In genomic region chr3:16460273-16460672, GRCh38 we compare ENCODE assay signal across 17 cellular contexts. TPM values are rescaled to one million over a fixed set of nuclear protein-coding genes. Genes with fewer than 3 reads are reported as not detected.
DNase-seq lines count a peak whose midpoint lies in the region; ATAC-seq, FAIRE-seq and TF ChIP-seq lines count a peak whose summit lies in the region.
"Had no signal": no experiment of that assay in that cellular context is flagged by ENCODE, and none has a peak within 500 bp of the region (broad histone marks: within the 10 kb centered on the region; RNA-seq: fewer than 3 reads in every experiment).

No MANE protein-coding gene starts in this region.

- H3K4me1 Mint-ChIP-seq in glutamatergic neuron (ENCODE audit: low read depth, unreplicated experiment), result peaks cover 15% of the 10 kb centered on the region

- no peaks in the 10 kb centered on the region for H3K36me3 Mint-ChIP-seq in glutamatergic neuron (ENCODE audit: unreplicated experiment)

- H3K36me3 ChIP-seq in HepG2 (replicated peaks in 1 of 2; ENCODE audit: control insufficient read depth in 1 of 2, insufficient read depth in 2 of 2, low read length in 2 of 2) (no peaks in the 10 kb centered on the region), right lobe of liver (no peaks in the 10 kb centered on the region), upper lobe of right lung (no peaks in the 10 kb centered on the region), adrenal gland (replicated peaks in 1 of 2) (no peaks in the 10 kb centered on the region)
- H3K36me3 ChIP-seq: BE2C, HAP-1 had no signal

- no peaks in the 10 kb centered on the region for H4K20me1 ChIP-seq in HepG2 (ENCODE audit: insufficient read depth, low read length)

- H3K4me1 ChIP-seq in HepG2 (ENCODE audit: insufficient read depth, low read length) (no peaks in the 10 kb centered on the region), right lobe of liver (no peaks in the 10 kb centered on the region), upper lobe of right lung (peaks cover 22% of the 10 kb centered on the region), adrenal gland (replicated peaks in 1 of 2) (no peaks in the 10 kb centered on the region)

- FAIRE-seq in HepG2 (lab: Jason Lieb, UNC), result no peak
- FAIRE-seq: A549, GM19239, H1 had no signal

- TF ChIP-seq EP300 in HepG2 (IDR thresholded peaks at IDR 0.05; ENCODE audit: low read depth in 2 of 2, low read length in 2 of 2) (no peak), HepG2 (CRISPR knock-in tag; IDR thresholded peaks at IDR 0.05; ENCODE audit: borderline replicate concordance) (no peak)

- H3K4me3 Mint-ChIP-seq in glutamatergic neuron (ENCODE audit: unreplicated experiment), result no peak overlapping the region
- H3K4me3 Mint-ChIP-seq: CD4-positive, alpha-beta memory T cell had no signal

- TF ChIP-seq RAD21 in HepG2 (CRISPR knock-in tag; IDR thresholded peaks at IDR 0.05), result no peak

- TF ChIP-seq CTCF in HepG2 (CRISPR knock-in tag; IDR thresholded peaks at IDR 0.05) (no peak), right lobe of liver (IDR thresholded peaks at IDR 0.05) (no peak), glutamatergic neuron (IDR thresholded peaks at IDR 0.05; ENCODE audit: partially characterized antibody, unreplicated experiment) (no peak), upper lobe of right lung (IDR thresholded peaks at IDR 0.05) (no peak), adrenal gland (IDR thresholded peaks at IDR 0.05) (no peak)

- H3K9me3 ChIP-seq in HepG2 (ENCODE audit: low read length), result no peaks in the 10 kb centered on the region
- H3K9me3 ChIP-seq in right lobe of liver, result no peaks in the 10 kb centered on the region
- H3K9me3 ChIP-seq in upper lobe of right lung, result no peaks in the 10 kb centered on the region
- H3K9me3 ChIP-seq in adrenal gland (replicated peaks in 1 of 3), result no peaks in the 10 kb centered on the region
- H3K9me3 ChIP-seq: A549, BE2C, HAP-1 had no signal

- H3K27ac Mint-ChIP-seq in glutamatergic neuron (ENCODE audit: unreplicated experiment), result peak overlapping the region; percentile 62
- H3K27ac Mint-ChIP-seq: CD4-positive, alpha-beta memory T cell had no signal

- POLR2A ChIA-PET in HepG2 (lab: Yijun Ruan, JAX), result no interaction called here

- H3K27ac ChIP-seq in HepG2 (ENCODE audit: extremely low read length, insufficient read depth, low read length) (no peak overlapping the region), right lobe of liver (no peak overlapping the region), upper lobe of right lung (no peak overlapping the region), adrenal gland (no peak overlapping the region)
- H3K27ac ChIP-seq: A549, C4-2B had no signal

- intact Hi-C loops in HepG2 (cut with micrococcal nuclease; ENCODE audit: unreplicated experiment) (no loop called here), right lobe of liver (cut with DNase I) (no loop called here), upper lobe of right lung (cut with DNase I) (no loop called here), adrenal gland (cut with DNase I) (no loop called here)

- no peaks in the 10 kb centered on the region for H3K27me3 Mint-ChIP-seq in glutamatergic neuron (ENCODE audit: unreplicated experiment)
- H3K27me3 Mint-ChIP-seq: CD4-positive, alpha-beta memory T cell had no signal

- H2AFZ ChIP-seq in HepG2 (ENCODE audit: low read length), result no peak overlapping the region

- H3K79me2 ChIP-seq in HepG2 (ENCODE audit: insufficient read depth, low read length), result no peaks in the 10 kb centered on the region

- H3K27me3 ChIP-seq in HepG2 (ENCODE audit: control insufficient read depth in 1 of 2, insufficient read depth in 2 of 2, low read length in 2 of 2) (peaks cover 1 to 2% of the 10 kb centered on the region in 2 experiments; a peak in 2 of 5 replicates), right lobe of liver (no peaks in the 10 kb centered on the region), upper lobe of right lung (no peaks in the 10 kb centered on the region), adrenal gland (no peaks in the 10 kb centered on the region)
- H3K27me3 ChIP-seq: BE2C had no signal

- WGBS in HepG2 (ENCODE audit: low lambda C conversion rate), result 44% methylated on average over 4 of the region's 4 CpGs
- WGBS in right lobe of liver (ENCODE audit: insufficient coverage, low coverage, low lambda C conversion rate, missing lambda C conversion rate), result 96% methylated on average over 4 of the region's 4 CpGs
- 88 to 90% (median 89%) methylated on average over 4 of the region's 4 CpGs for WGBS in adrenal gland, 4 donors

- H3K9me3 Mint-ChIP-seq in glutamatergic neuron (ENCODE audit: unreplicated experiment), result no peaks in the 10 kb centered on the region
- H3K9me3 Mint-ChIP-seq: CD4-positive, alpha-beta memory T cell had no signal

- H3K4me3 ChIP-seq in HepG2 (replicated peaks in 1 of 3; ENCODE audit: insufficient read depth in 1 of 3, low read depth in 2 of 3, low read length in 3 of 3), result no peak overlapping the region
- H3K4me3 ChIP-seq in right lobe of liver, result no peak overlapping the region
- no peak overlapping the region for H3K4me3 ChIP-seq in upper lobe of right lung
- H3K4me3 ChIP-seq in adrenal gland, result no peak overlapping the region
- H3K4me3 ChIP-seq: A549, HAP-1 had no signal

- no peak for ATAC-seq in HepG2
- no peak for ATAC-seq in right lobe of liver
- peak; percentile 61 for ATAC-seq in upper lobe of right lung
- ATAC-seq in HG03378 (IDR thresholded peaks at IDR 0.05; ENCODE audit: unreplicated experiment), result no peak
- ATAC-seq: A549 had no signal

- no TSS peak for BruUV-seq in HepG2 (replicated peaks; lab: Mats Ljungman, UMichigan)

- H3K4me2 ChIP-seq in HepG2 (ENCODE audit: low read depth, low read length), result no peak overlapping the region
- H3K4me2 ChIP-seq: A549 had no signal

- no peak for DNase-seq in HepG2 (ENCODE audit: low spot score)
- no peak for DNase-seq in right lobe of liver
- peak; percentile 77 for DNase-seq in NCI-H2029 (lab: John Stamatoyannopoulos, UW)
- DNase-seq in glutamatergic neuron, result no peak
- DNase-seq in upper lobe of right lung, result no peak
- DNase-seq in midbrain (lab: John Stamatoyannopoulos, UW), result no peak
- no peak for DNase-seq in adrenal gland
- DNase-seq: CD4-positive, alpha-beta memory T cell; DND-41; GF-D8 had no signal

- H3K9ac ChIP-seq in HepG2 (ENCODE audit: insufficient read depth, low read depth, low read length), result no peak overlapping the region

- no peak for TF ChIP-seq POLR2A in HepG2 (IDR thresholded peaks at IDR 0.05; ENCODE audit: insufficient read depth in 1 of 2, low read depth in 2 of 2, low read length in 2 of 2)
- TF ChIP-seq POLR2A in right lobe of liver (IDR thresholded peaks at IDR 0.05), result no peak
- TF ChIP-seq POLR2A in adrenal gland (IDR thresholded peaks at IDR 0.05), result no peak

- in situ Hi-C loops in HepG2 (cut with HindIII; ENCODE audit: extremely low pct_ligation_motif_present, low pct_unique_long_range_greater_than_20kb), result no loop called here

- CTCF ChIA-PET in HepG2 (lab: Yijun Ruan, JAX; ENCODE audit: low intra/inter-chr PET ratio, low total read pairs), result no interaction called here

TF ChIP-seq in HepG2, 621 proteins besides CTCF, POLR2A, EP300 and RAD21:
- no peak for TF ChIP-seq ZEB1 (IDR thresholded peaks at IDR 0.05; ENCODE audit: insufficient replicate concordance, low read depth)
- TF ChIP-seq ATF7 (IDR thresholded peaks at IDR 0.05), result peak; percentile 32
- TF ChIP-seq ATF7 (CRISPR knock-in tag; IDR thresholded peaks at IDR 0.05), result no peak

RNA-seq across cellular contexts. Expression of gene RFTN1, which starts 53.2 kb away (rescaled TPM):
- not detected in 2 replicates for total RNA-seq in HepG2 (2016; rRNA removed; fragmentation: Illumina TruSeq; extraction: Trizol)
- total RNA-seq in HepG2 (2016; cell fraction: cytosol; rRNA removed; fragmentation: Illumina TruSeq; extraction: Trizol; ENCODE audit: low read depth), result 0.40 TPM in 1 of 2 replicates, not detected in the other
- not detected in 2 replicates for total RNA-seq in HepG2 (2016; cell fraction: insoluble cytoplasmic fraction; rRNA removed; fragmentation: Illumina TruSeq; extraction: Trizol)
- total RNA-seq in HepG2 (2016; cell fraction: membrane; rRNA removed; fragmentation: Illumina TruSeq; extraction: Trizol), result not detected in 2 replicates
- total RNA-seq in HepG2 (2016; cell fraction: nucleus; rRNA removed; fragmentation: Illumina TruSeq; extraction: Trizol), result not detected in 2 replicates
- polyA plus RNA-seq in HepG2 (2011; rRNA removed), result 0.24 TPM in 1 of 2 replicates, not detected in the other
- 0.08 and 0.22 TPM in 2 replicates for polyA plus RNA-seq in HepG2 (2011; cell fraction: cytosol; rRNA removed)
- 0.23 and 0.29 TPM in 2 replicates for polyA plus RNA-seq in HepG2 (2011; cell fraction: nucleus; rRNA removed)
- 0.30 and 0.35 TPM in 2 replicates for polyA plus RNA-seq in HepG2 (2012)
- not detected in 2 replicates for polyA plus RNA-seq in HepG2 (2016; cell fraction: cytosol; fragmentation: Illumina TruSeq; extraction: Trizol; ENCODE audit: low read depth)
- not detected in 2 replicates for polyA plus RNA-seq in HepG2 (2016; cell fraction: insoluble cytoplasmic fraction; fragmentation: Illumina TruSeq; extraction: Trizol; ENCODE audit: low read depth)
- not detected in 2 replicates for polyA plus RNA-seq in HepG2 (2016; cell fraction: membrane; fragmentation: Illumina TruSeq; extraction: Trizol; ENCODE audit: low read depth)
- not detected in 2 replicates for polyA plus RNA-seq in HepG2 (2016; cell fraction: nucleus; fragmentation: Illumina TruSeq; extraction: Trizol; ENCODE audit: insufficient read depth, low read depth)
- 0.12 TPM in 1 of 2 replicates, not detected in the other for polyA minus RNA-seq in HepG2 (2011; rRNA and poly(A)+ RNA removed; ENCODE audit: low replicate concordance)
- polyA minus RNA-seq in HepG2 (2011; cell fraction: cytosol; rRNA and poly(A)+ RNA removed), result not detected in 2 replicates
- not detected in 2 replicates for polyA minus RNA-seq in HepG2 (2011; cell fraction: nucleus; rRNA and poly(A)+ RNA removed)
- 10 to 100 TPM; 15.1 to 36.0 (median 19.8) TPM for total RNA-seq in right lobe of liver
- 6.4 TPM for total RNA-seq in glutamatergic neuron (ENCODE audit: unreplicated experiment)
- total RNA-seq in upper lobe of right lung, result 69.4 TPM
- 10 to 100 TPM in 6 of 8 donors, 1 to 10 TPM in 2; 8.3 to 35.7 (median 23.3) TPM for total RNA-seq in adrenal gland
- 10 to 100 TPM; 10.3 to 15.6 (median 11.8) TPM for polyA plus RNA-seq in adrenal gland
